In the genomic region with DNA sequence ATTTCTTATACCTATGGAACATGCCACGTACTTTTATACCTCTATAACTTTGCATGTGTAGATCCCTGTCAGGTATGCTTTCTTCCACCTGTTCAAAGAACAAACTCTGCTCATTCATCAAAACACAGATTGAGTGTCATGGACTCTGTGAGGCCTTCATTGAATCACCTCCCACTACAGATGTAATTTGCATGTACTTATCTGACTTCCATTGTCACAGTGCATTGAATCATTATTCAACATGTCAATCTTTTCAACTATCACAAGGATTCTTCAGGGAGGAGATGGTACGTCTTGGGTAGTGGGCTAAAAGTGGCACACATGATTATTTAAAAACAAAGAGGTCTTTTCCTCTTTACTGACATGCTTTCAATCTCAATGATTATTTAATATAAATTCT, we compare ENCODE assay signal across 30 cellular contexts. TPM values are rescaled to one million over a fixed set of nuclear protein-coding genes. Genes with fewer than 3 reads are reported as not detected.
"Had no signal": no experiment of that assay in that cellular context is flagged by ENCODE, and none has a peak within 500 bp of the region (broad histone marks: within the 10 kb centered on the region; RNA-seq: fewer than 3 reads in every experiment).

No MANE protein-coding gene starts in this region.

- H3K4me1 Mint-ChIP-seq: activated CD4-positive, alpha-beta T cell treated with anti-CD3 and anti-CD28 coated beads for 36 hours; activated CD4-positive, alpha-beta T cell treated with anti-CD3 and anti-CD28 coated beads, Interleukin-2, amount 10 ng/mL, durations not matched to agents 24 days and 14 days; activated naive CD4-positive, alpha-beta T cell treated with anti-CD3 and anti-CD28 coated beads, Interleukin-2, amount 10 ng/mL, durations not matched to agents 7 days and 5 days; activated naive CD8-positive, alpha-beta T cell treated with anti-CD3 and anti-CD28 coated beads, Interleukin-2, amount 10 ng/mL, durations not matched to agents 7 days and 5 days had no signal

- H3K36me3 ChIP-seq: brain microvascular endothelial cell, esophagus squamous epithelium, gastroesophageal sphincter, heart right ventricle had no signal

- H3K4me3 Mint-ChIP-seq: activated CD4-positive, alpha-beta memory T cell treated with anti-CD3 and anti-CD28 coated beads for 36 hours; activated CD4-positive, alpha-beta T cell treated with anti-CD3 and anti-CD28 coated beads for 36 hours; activated CD4-positive, alpha-beta T cell treated with anti-CD3 and anti-CD28 coated beads, Interleukin-2, amount 10 ng/mL, durations not matched to agents 24 days and 14 days; activated naive CD4-positive, alpha-beta T cell treated with anti-CD3 and anti-CD28 coated beads, Interleukin-2, amount 10 ng/mL, durations not matched to agents 7 days and 5 days; activated naive CD8-positive, alpha-beta T cell treated with anti-CD3 and anti-CD28 coated beads, Interleukin-2, amount 10 ng/mL, durations not matched to agents 7 days and 5 days; activated T-cell treated with anti-CD3 and anti-CD28 coated beads, Interleukin-2, amount 50 U/mL, for 24 hours; activated T-cell treated with anti-CD3 and anti-CD28 coated beads, Interleukin-2, amount 50 U/mL, for 72 hours; effector memory CD8-positive, alpha-beta T cell had no signal

- ATAC-seq: activated CD4-positive, alpha-beta T cell treated with anti-CD3 and anti-CD28 coated beads for 36 hours; activated naive CD4-positive, alpha-beta T cell treated with anti-CD3 and anti-CD28 coated beads, Interleukin-2, amount 50 U/mL, for 72 hours; activated T-cell treated with anti-CD3 and anti-CD28 coated beads, Interleukin-2, amount 50 U/mL, for 72 hours; effector memory CD8-positive, alpha-beta T cell; gastroesophageal sphincter; heart right ventricle had no signal

- H3K27ac Mint-ChIP-seq: activated CD4-positive, alpha-beta memory T cell treated with anti-CD3 and anti-CD28 coated beads for 36 hours; activated CD4-positive, alpha-beta T cell treated with anti-CD3 and anti-CD28 coated beads for 36 hours; activated CD4-positive, alpha-beta T cell treated with anti-CD3 and anti-CD28 coated beads, Interleukin-2, amount 10 ng/mL, durations not matched to agents 24 days and 14 days; activated naive CD4-positive, alpha-beta T cell treated with anti-CD3 and anti-CD28 coated beads, Interleukin-2, amount 10 ng/mL, durations not matched to agents 7 days and 5 days; activated naive CD4-positive, alpha-beta T cell treated with anti-CD3 and anti-CD28 coated beads, Interleukin-2, amount 50 U/mL, for 72 hours; activated naive CD8-positive, alpha-beta T cell treated with anti-CD3 and anti-CD28 coated beads, Interleukin-2, amount 10 ng/mL, durations not matched to agents 7 days and 5 days; activated T-cell treated with anti-CD3 and anti-CD28 coated beads, Interleukin-2, amount 50 U/mL, for 24 hours; activated T-cell treated with anti-CD3 and anti-CD28 coated beads, Interleukin-2, amount 50 U/mL, for 72 hours; effector memory CD8-positive, alpha-beta T cell had no signal

- H3K9me3 Mint-ChIP-seq: activated CD4-positive, alpha-beta memory T cell treated with anti-CD3 and anti-CD28 coated beads for 36 hours; activated CD4-positive, alpha-beta T cell treated with anti-CD3 and anti-CD28 coated beads, Interleukin-2, amount 10 ng/mL, durations not matched to agents 24 days and 14 days; activated naive CD4-positive, alpha-beta T cell treated with anti-CD3 and anti-CD28 coated beads, Interleukin-2, amount 10 ng/mL, durations not matched to agents 7 days and 5 days; activated naive CD8-positive, alpha-beta T cell treated with anti-CD3 and anti-CD28 coated beads, Interleukin-2, amount 10 ng/mL, durations not matched to agents 7 days and 5 days had no signal

- H3K27ac ChIP-seq: brain microvascular endothelial cell, epithelial cell of prostate, esophagus squamous epithelium, gastroesophageal sphincter, heart right ventricle had no signal

- H3K4me1 ChIP-seq: esophagus squamous epithelium, gastroesophageal sphincter, heart right ventricle had no signal

- H3K27me3 ChIP-seq: brain microvascular endothelial cell, esophagus squamous epithelium, gastroesophageal sphincter, heart right ventricle had no signal

- H3K4me3 ChIP-seq: esophagus squamous epithelium, gastroesophageal sphincter, heart right ventricle had no signal

- H3K36me3 Mint-ChIP-seq: activated CD4-positive, alpha-beta memory T cell treated with anti-CD3 and anti-CD28 coated beads for 36 hours; activated naive CD4-positive, alpha-beta T cell treated with anti-CD3 and anti-CD28 coated beads, Interleukin-2, amount 10 ng/mL, durations not matched to agents 7 days and 5 days; activated naive CD4-positive, alpha-beta T cell treated with anti-CD3 and anti-CD28 coated beads, Interleukin-2, amount 50 U/mL, for 72 hours; activated naive CD8-positive, alpha-beta T cell treated with anti-CD3 and anti-CD28 coated beads, Interleukin-2, amount 10 ng/mL, durations not matched to agents 7 days and 5 days had no signal

- H3K27me3 Mint-ChIP-seq: activated CD4-positive, alpha-beta memory T cell treated with anti-CD3 and anti-CD28 coated beads for 36 hours; activated CD4-positive, alpha-beta T cell treated with anti-CD3 and anti-CD28 coated beads for 36 hours; activated CD4-positive, alpha-beta T cell treated with anti-CD3 and anti-CD28 coated beads, Interleukin-2, amount 10 ng/mL, durations not matched to agents 24 days and 14 days; activated naive CD4-positive, alpha-beta T cell treated with anti-CD3 and anti-CD28 coated beads, Interleukin-2, amount 10 ng/mL, durations not matched to agents 7 days and 5 days; activated naive CD8-positive, alpha-beta T cell treated with anti-CD3 and anti-CD28 coated beads, Interleukin-2, amount 10 ng/mL, durations not matched to agents 7 days and 5 days; activated T-cell treated with anti-CD3 and anti-CD28 coated beads, Interleukin-2, amount 50 U/mL, for 24 hours; effector memory CD8-positive, alpha-beta T cell had no signal

- DNase-seq: activated CD4-positive, alpha-beta memory T cell treated with anti-CD3 and anti-CD28 coated beads for 36 hours; activated CD4-positive, alpha-beta T cell treated with anti-CD3 and anti-CD28 coated beads for 36 hours; activated CD4-positive, alpha-beta T cell treated with anti-CD3 and anti-CD28 coated beads, Interleukin-2, amount 10 ng/mL, durations not matched to agents 24 days and 14 days; activated CD4-positive, CD25-positive, alpha-beta regulatory T cell; activated CD4-positive, CD25-positive, alpha-beta regulatory T cell treated with anti-CD3 and anti-CD28 coated beads, Interleukin-2, amount 50 U/mL, for 72 hours; activated CD8-positive, alpha-beta memory T cell treated with anti-CD3 and anti-CD28 coated beads, Interleukin-2, amount 50 U/mL, for 48 hours; activated gamma-delta T cell; activated naive CD4-positive, alpha-beta T cell; activated naive CD4-positive, alpha-beta T cell treated with anti-CD3 and anti-CD28 coated beads, Interleukin-2, amount 10 ng/mL, durations not matched to agents 7 days and 5 days; activated naive CD8-positive, alpha-beta T cell treated with anti-CD3 and anti-CD28 coated beads, Interleukin-2, amount 10 ng/mL, durations not matched to agents 7 days and 5 days; activated T-cell treated with anti-CD3 and anti-CD28 coated beads for 4 hours; activated T-cell treated with anti-CD3 and anti-CD28 coated beads, Interleukin-2, amount 50 U/mL, for 24 hours; activated T-cell treated with anti-CD3 and anti-CD28 coated beads, Interleukin-2, amount 50 U/mL, for 72 hours; amniotic stem cell; anterior cingulate cortex; brain microvascular endothelial cell; cortex of kidney; dermis blood vessel endothelial cell; effector CD4-positive, alpha-beta T cell; effector memory CD8-positive, alpha-beta T cell; esophagus squamous epithelium; foreskin melanocyte; heart right ventricle; T-helper 2 cell had no signal

- H3K9me3 ChIP-seq: esophagus squamous epithelium, gastroesophageal sphincter, heart right ventricle had no signal

RNA-seq across cellular contexts. Expression of gene SPOCK3, which starts 24.1 kb away (rescaled TPM):
- total RNA-seq: activated CD4-positive, alpha-beta memory T cell treated with anti-CD3 and anti-CD28 coated beads for 36 hours; activated CD4-positive, alpha-beta T cell treated with anti-CD3 and anti-CD28 coated beads for 36 hours; activated CD4-positive, alpha-beta T cell treated with anti-CD3 and anti-CD28 coated beads, Interleukin-2, amount 10 ng/mL, durations not matched to agents 24 days and 14 days; activated naive CD4-positive, alpha-beta T cell treated with anti-CD3 and anti-CD28 coated beads, Interleukin-2, amount 50 U/mL, for 72 hours; activated naive CD8-positive, alpha-beta T cell treated with anti-CD3 and anti-CD28 coated beads, Interleukin-2, amount 10 ng/mL, durations not matched to agents 7 days and 5 days; activated T-cell treated with anti-CD3 and anti-CD28 coated beads, Interleukin-2, amount 50 U/mL, for 72 hours; chondrocyte; dermis blood vessel endothelial cell; esophagus squamous epithelium; fibroblast of villous mesenchyme; T-helper 1 cell treated with Interleukin-12 subunit alpha and Interleukin-12 subunit beta and Interleukin-4 antibody, amounts not matched to agents 30 ng/mL and 1 ng/mL, for 36 hours had no signal
- polyA plus RNA-seq: heart right ventricle had no signal
